17 cellular contexts compared by ENCODE assay signal in the genomic region with DNA sequence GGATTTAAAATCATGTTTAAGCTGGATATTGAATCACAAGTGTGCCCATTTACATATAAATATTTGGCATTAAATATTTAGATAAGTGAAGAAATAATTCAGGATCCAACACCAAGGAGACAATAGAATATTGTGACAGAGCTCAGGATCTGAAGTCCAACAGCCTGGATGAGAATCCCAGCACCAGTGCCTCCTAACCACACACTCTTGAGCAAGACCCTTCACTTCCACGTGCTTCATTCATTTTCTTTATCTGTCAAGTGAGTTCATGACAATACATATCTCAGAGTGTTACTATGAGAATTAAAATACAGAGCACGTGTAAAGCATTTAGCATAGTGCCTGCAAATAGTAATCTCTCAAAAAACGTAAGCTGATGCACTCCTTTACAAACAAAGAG.
DNase-seq lines count a peak whose midpoint lies in the region; ATAC-seq and TF ChIP-seq lines count a peak whose summit lies in the region.
"Had no signal": no experiment of that assay in that cellular context is flagged by ENCODE, and none has a peak within 500 bp of the region (broad histone marks: within the 10 kb centered on the region; RNA-seq: fewer than 3 reads in every experiment).

No MANE protein-coding gene starts in this region.

- POLR2A ChIA-PET in activated CD4-positive, alpha-beta T cell treated with anti-CD3 and anti-CD28 coated beads for 36 hours (lab: Charles Lee), result interaction anchor here (0.6 to 1.0 kb wide), 2 partner anchors 12 to 28 kb away, joined by 3 to 4 read pairs; no protein-coding TSS in a partner anchor
- POLR2A ChIA-PET in CD8-positive, alpha-beta memory T cell (lab: Charles Lee), result interaction anchor here (0.7 to 1.2 kb wide), 4 partner anchors 13 to 148 kb away, joined by 3 to 4 read pairs (median 3); no protein-coding TSS in a partner anchor
- POLR2A ChIA-PET in OCI-LY7 (lab: Charles Lee), result interaction anchor here (0.8 to 1.6 kb wide), 5 partner anchors 9 to 190 kb away, joined by 3 to 4 read pairs (median 3); no protein-coding TSS in a partner anchor

- H3K27ac Mint-ChIP-seq in activated CD4-positive, alpha-beta T cell treated with anti-CD3 and anti-CD28 coated beads for 36 hours, result peak overlapping the region; percentile 15
- peak overlapping the region in 6 of 8 donors; percentile 63 to 91 (median 80) for H3K27ac Mint-ChIP-seq in CD8-positive, alpha-beta memory T cell
- peak overlapping the region; percentile 66 for H3K27ac Mint-ChIP-seq in activated naive CD8-positive, alpha-beta T cell treated with anti-CD3 and anti-CD28 coated beads, Interleukin-2, amount 50 U/mL, for 24 hours
- H3K27ac Mint-ChIP-seq: type B pancreatic cell had no signal

- H3K4me3 ChIP-seq in CD8-positive, alpha-beta memory T cell (ENCODE audit: low read length), result no peak overlapping the region
- no peak overlapping the region for H3K4me3 ChIP-seq in OCI-LY7 (ENCODE audit: low read depth, low read length, poor library complexity, severe bottlenecking)
- H3K4me3 ChIP-seq: BLaER1, esophagus muscularis mucosa had no signal

- TF ChIP-seq CTCF in OCI-LY7 (conservative IDR thresholded peaks at IDR 0.05; ENCODE audit: low read length), result no peak

- CTCF ChIA-PET in activated CD4-positive, alpha-beta T cell treated with anti-CD3 and anti-CD28 coated beads for 36 hours (lab: Charles Lee), result interaction anchor here (0.6 to 3.5 kb wide), 13 partner anchors 10 to 142 kb away, joined by 3 to 24 read pairs (median 4); partner anchors contain the start of gene ZPBP
- CTCF ChIA-PET in CD8-positive, alpha-beta memory T cell (lab: Charles Lee), result interaction anchor here (0.9 to 5.1 kb wide), 4 partner anchors 20 to 86 kb away, joined by 4 to 27 read pairs (median 8); no protein-coding TSS in a partner anchor
- CTCF ChIA-PET in OCI-LY7 (lab: Charles Lee; ENCODE audit: unreplicated experiment), result no interaction called here

- H3K9me3 ChIP-seq in CD8-positive, alpha-beta memory T cell (ENCODE audit: low read length), result peaks cover 16% of the 10 kb centered on the region
- H3K9me3 ChIP-seq in OCI-LY7 (ENCODE audit: low read length), result peaks cover 57% of the 10 kb centered on the region

- no peaks in the 10 kb centered on the region for H3K27me3 ChIP-seq in CD8-positive, alpha-beta memory T cell (ENCODE audit: insufficient read depth, low read length, poor library complexity, severe bottlenecking)
- H3K27me3 ChIP-seq: BLaER1, esophagus muscularis mucosa had no signal

- BruUV-seq in OCI-LY7 (replicated peaks; lab: Mats Ljungman, UMichigan), result no TSS peak

- H3K9me3 Mint-ChIP-seq in activated CD4-positive, alpha-beta T cell treated with anti-CD3 and anti-CD28 coated beads for 36 hours (ENCODE audit: low read depth), result peaks cover 24% of the 10 kb centered on the region
- H3K9me3 Mint-ChIP-seq in CD8-positive, alpha-beta memory T cell, result peaks cover 23 to 41% (median 29%) of the 10 kb centered on the region in 5 donors
- H3K9me3 Mint-ChIP-seq in activated naive CD8-positive, alpha-beta T cell treated with anti-CD3 and anti-CD28 coated beads, Interleukin-2, amount 50 U/mL, for 24 hours, result peaks cover 39% of the 10 kb centered on the region
- H3K9me3 Mint-ChIP-seq: type B pancreatic cell had no signal

- ATAC-seq in activated CD4-positive, alpha-beta T cell treated with anti-CD3 and anti-CD28 coated beads for 36 hours, result peak; percentile 31
- no peak for ATAC-seq in activated naive CD8-positive, alpha-beta T cell treated with anti-CD3 and anti-CD28 coated beads, Interleukin-2, amount 50 U/mL, for 24 hours
- ATAC-seq in GM21619 (IDR thresholded peaks at IDR 0.05; ENCODE audit: unreplicated experiment), result no peak
- ATAC-seq: left lobe of liver, right cardiac atrium had no signal

- peak overlapping the region; percentile 54 for H2AFZ ChIP-seq in OCI-LY7 (ENCODE audit: low read length)

- intact Hi-C loops in activated CD4-positive, alpha-beta T cell treated with anti-CD3 and anti-CD28 coated beads for 36 hours (cut with DNase I, micrococcal nuclease), result loop anchor here (1.0 to 5.0 kb wide), 5 partner anchors 15 to 81 kb away; no protein-coding TSS in a partner anchor
- intact Hi-C loops in OCI-LY7 (cut with micrococcal nuclease; ENCODE audit: unreplicated experiment), result no loop called here

- DNase-seq in activated CD4-positive, alpha-beta T cell treated with anti-CD3 and anti-CD28 coated beads for 36 hours, result no peak
- no peak for DNase-seq in activated CD4-positive, alpha-beta T cell treated with anti-CD3 and anti-CD28 coated beads for 4 hours
- DNase-seq in CD8-positive, alpha-beta memory T cell, result no peak
- DNase-seq in OCI-LY7 (ENCODE audit: low spot score), result no peak
- no peak for DNase-seq in activated naive CD8-positive, alpha-beta T cell treated with anti-CD3 and anti-CD28 coated beads, Interleukin-2, amount 50 U/mL, for 24 hours
- no peak for DNase-seq in midbrain (lab: John Stamatoyannopoulos, UW)
- no peak for DNase-seq in effector CD4-positive, alpha-beta T cell
- DNase-seq: NCI-H82; right cardiac atrium; stimulated activated naive CD4-positive, alpha-beta T cell had no signal

- H3K36me3 Mint-ChIP-seq in activated CD4-positive, alpha-beta T cell treated with anti-CD3 and anti-CD28 coated beads for 36 hours (ENCODE audit: low read depth), result peaks cover 20% of the 10 kb centered on the region
- H3K36me3 Mint-ChIP-seq in CD8-positive, alpha-beta memory T cell, result peaks cover 3 to 41% (median 9%) of the 10 kb centered on the region in 3 donors
- peaks cover 18% of the 10 kb centered on the region for H3K36me3 Mint-ChIP-seq in activated naive CD8-positive, alpha-beta T cell treated with anti-CD3 and anti-CD28 coated beads, Interleukin-2, amount 50 U/mL, for 24 hours (ENCODE audit: low read depth)
- H3K36me3 Mint-ChIP-seq: type B pancreatic cell had no signal

- H3K79me2 ChIP-seq in OCI-LY7 (ENCODE audit: insufficient read depth, low read depth, low read length), result no peaks in the 10 kb centered on the region

- peaks cover 28% of the 10 kb centered on the region for H3K4me1 ChIP-seq in CD8-positive, alpha-beta memory T cell (ENCODE audit: insufficient read depth, low read length)
- H3K4me1 ChIP-seq in OCI-LY7 (ENCODE audit: insufficient read depth, low read length, poor library complexity, severe bottlenecking), result no peaks in the 10 kb centered on the region
- H3K4me1 ChIP-seq: esophagus muscularis mucosa had no signal

- H3K4me3 Mint-ChIP-seq in activated CD4-positive, alpha-beta T cell treated with anti-CD3 and anti-CD28 coated beads for 36 hours, result peak overlapping the region; percentile 14
- peak overlapping the region in 4 of 7 donors; percentile 56 to 87 (median 78) for H3K4me3 Mint-ChIP-seq in CD8-positive, alpha-beta memory T cell
- no peak overlapping the region for H3K4me3 Mint-ChIP-seq in activated naive CD8-positive, alpha-beta T cell treated with anti-CD3 and anti-CD28 coated beads, Interleukin-2, amount 50 U/mL, for 24 hours
- H3K4me3 Mint-ChIP-seq: type B pancreatic cell had no signal

- H3K27ac ChIP-seq in CD8-positive, alpha-beta memory T cell (ENCODE audit: low read depth, low read length), result no peak overlapping the region
- H3K27ac ChIP-seq in OCI-LY7 (ENCODE audit: low read depth, low read length, poor library complexity, severe bottlenecking), result no peak overlapping the region
- H3K27ac ChIP-seq: BLaER1, esophagus muscularis mucosa, RWPE1, VCaP had no signal

- no peaks in the 10 kb centered on the region for H4K20me1 ChIP-seq in OCI-LY7 (ENCODE audit: insufficient read depth, low read length)
- H4K20me1 ChIP-seq: BLaER1 had no signal

- H3K27me3 Mint-ChIP-seq in activated CD4-positive, alpha-beta T cell treated with anti-CD3 and anti-CD28 coated beads for 36 hours, result no peaks in the 10 kb centered on the region
- no peaks in the 10 kb centered on the region for H3K27me3 Mint-ChIP-seq in CD8-positive, alpha-beta memory T cell
- no peaks in the 10 kb centered on the region for H3K27me3 Mint-ChIP-seq in activated naive CD8-positive, alpha-beta T cell treated with anti-CD3 and anti-CD28 coated beads, Interleukin-2, amount 50 U/mL, for 24 hours
- H3K27me3 Mint-ChIP-seq: type B pancreatic cell had no signal

- no peak overlapping the region for H3K4me2 ChIP-seq in OCI-LY7 (ENCODE audit: low read length)
- H3K4me2 ChIP-seq: BLaER1 had no signal

- H3K4me1 Mint-ChIP-seq in activated CD4-positive, alpha-beta T cell treated with anti-CD3 and anti-CD28 coated beads for 36 hours, result peaks cover 37% of the 10 kb centered on the region
- peaks cover 33 to 38% (median 38%) of the 10 kb centered on the region in 3 donors for H3K4me1 Mint-ChIP-seq in CD8-positive, alpha-beta memory T cell
- peaks cover 42% of the 10 kb centered on the region for H3K4me1 Mint-ChIP-seq in activated naive CD8-positive, alpha-beta T cell treated with anti-CD3 and anti-CD28 coated beads, Interleukin-2, amount 50 U/mL, for 24 hours

- no peaks in the 10 kb centered on the region for H3K9me2 ChIP-seq in OCI-LY7 (ENCODE audit: insufficient read depth, low read length)

- no peaks in the 10 kb centered on the region for H3K36me3 ChIP-seq in CD8-positive, alpha-beta memory T cell (ENCODE audit: insufficient read depth, low read length)
- H3K36me3 ChIP-seq in OCI-LY7 (ENCODE audit: insufficient read depth, low read length), result no peaks in the 10 kb centered on the region; the same call in 1 of the 2 replicates
- H3K36me3 ChIP-seq: BLaER1, esophagus muscularis mucosa had no signal

Comparison
In these comparisons a context has a peak if more than half of its experiments do, and no peak if none do; other contexts are left out.
1. H3K27ac Mint-ChIP-seq: peak in every context shown above with its lines; median percentile 80 in CD8-positive, alpha-beta memory T cell; 66 in activated naive CD8-positive, alpha-beta T cell treated with anti-CD3 and anti-CD28 coated beads, Interleukin-2, amount 50 U/mL, for 24 hours; 15 in activated CD4-positive, alpha-beta T cell treated with anti-CD3 and anti-CD28 coated beads for 36 hours.